ENCODE assay signal across 18 cellular contexts in genomic region chr6:44696099-44696498, GRCh38.
A peak's percentile ranks its signal among the peaks of the same experiment; 100 is the strongest.
DNase-seq lines count a peak whose midpoint lies in the region; TF ChIP-seq lines count a peak whose summit lies in the region.
"Had no signal": no experiment of that assay in that cellular context is flagged by ENCODE, and none has a peak within 500 bp of the region (broad histone marks: within the 10 kb centered on the region; RNA-seq: fewer than 3 reads in every experiment).

No MANE protein-coding gene starts in this region.

- no peaks in the 10 kb centered on the region for H3K27me3 ChIP-seq in mesenchymal stem cell (ENCODE audit: control insufficient read depth in 1 of 2, insufficient read depth in 1 of 2, low read length in 2 of 2)
- no peaks in the 10 kb centered on the region for H3K27me3 ChIP-seq in ovary
- H3K27me3 ChIP-seq: testis had no signal

- no peak overlapping the region for H4K8ac ChIP-seq in mesenchymal stem cell (ENCODE audit: low read length)

- no peak overlapping the region for H3K23ac ChIP-seq in mesenchymal stem cell (ENCODE audit: low read length in 2 of 2)

- TF ChIP-seq POLR2A in ovary (IDR thresholded peaks at IDR 0.05), result no peak

- H2BK12ac ChIP-seq in mesenchymal stem cell (ENCODE audit: low read length in 2 of 2), result no peak overlapping the region

- no peak overlapping the region for H3K4ac ChIP-seq in mesenchymal stem cell (ENCODE audit: low read depth in 1 of 2, low read length in 2 of 2)

- TF ChIP-seq CTCF in astrocyte of the spinal cord (IDR thresholded peaks at IDR 0.05; ENCODE audit: low read depth, low read length) (no peak), ovary (IDR thresholded peaks at IDR 0.05) (no peak)

- H2AK5ac ChIP-seq in mesenchymal stem cell (ENCODE audit: low read length, severe bottlenecking), result no peak overlapping the region

- H2BK5ac ChIP-seq in mesenchymal stem cell (ENCODE audit: low read depth, low read length, poor library complexity, severe bottlenecking), result no peak overlapping the region

- peak; percentile 70 for DNase-seq in AG08395 (ENCODE audit: low spot score)
- peak; percentile 39 for DNase-seq in HCEC 1CT
- DNase-seq in astrocyte of the spinal cord (ENCODE audit: low read depth, low spot score), result peak; percentile 79
- no peak for DNase-seq in mesenchymal stem cell
- DNase-seq in anterior cingulate cortex (lab: John Stamatoyannopoulos, UW), result no peak
- DNase-seq in activated CD4-positive, alpha-beta T cell treated with anti-CD3 and anti-CD28 coated beads, Interleukin-2, amount 50 U/mL, for 4 hours, result no peak
- no peak for DNase-seq in HPDE6-E6E7 (ENCODE audit: extremely low spot score)
- DNase-seq in ovary, result no peak
- DNase-seq: activated CD4-positive, alpha-beta memory T cell treated with anti-CD3 and anti-CD28 coated beads for 36 hours; DMS 273 treated with DMSO at 0.1 percent for 48 hours; erythroblast; KG1; naive thymus-derived CD4-positive, alpha-beta T cell; NCI-H1417; NCI-H2227 treated with DMSO at 0.1 percent for 48 hours; retina; stimulated activated CD4-positive, alpha-beta T cell treated with anti-CD3 and anti-CD28 coated beads, Interleukin-1b, Interleukin-23, amount 100 ng/mL, for 48 hours; testis had no signal

- no peaks in the 10 kb centered on the region for H3K36me3 ChIP-seq in mesenchymal stem cell (ENCODE audit: control insufficient read depth in 1 of 2, insufficient read depth in 2 of 2, low read depth in 1 of 2, low read length in 2 of 2)
- no peaks in the 10 kb centered on the region for H3K36me3 ChIP-seq in ovary

- H3K4me3 ChIP-seq in astrocyte of the spinal cord (ENCODE audit: low read depth, low read length) (no peak overlapping the region), mesenchymal stem cell (ENCODE audit: insufficient read depth in 1 of 2, low read depth in 1 of 2, low read length in 2 of 2) (no peak overlapping the region), ovary (no peak overlapping the region)
- H3K4me3 ChIP-seq: testis had no signal

- no peak overlapping the region for H3K14ac ChIP-seq in mesenchymal stem cell (ENCODE audit: low read length in 2 of 2)

- in situ Hi-C loops in astrocyte of the spinal cord (cut with HindIII; ENCODE audit: low sequenced_read_pairs), result no loop called here

- no peaks in the 10 kb centered on the region for H3K79me1 ChIP-seq in mesenchymal stem cell (replicated peaks; ENCODE audit: low read length, poor library complexity, severe bottlenecking)

- peak overlapping the region; percentile 16 for H3K9ac ChIP-seq in mesenchymal stem cell (ENCODE audit: low read length)

- 90% methylated on average over 1 of the region's 1 CpG for WGBS in mesenchymal stem cell
- WGBS in ovary, 3 donors, result 90 to 91% (median 90%) methylated on average over 1 of the region's 1 CpG

- intact Hi-C loops in ovary (cut with DNase I), result no loop called here

- no peak overlapping the region for H3K4me2 ChIP-seq in mesenchymal stem cell (ENCODE audit: low read length, poor library complexity, severe bottlenecking)

- H2BK120ac ChIP-seq in mesenchymal stem cell (ENCODE audit: low read depth, low read length), result no peak overlapping the region

- TF ChIP-seq EP300 in ovary (IDR thresholded peaks at IDR 0.05), result no peak

- peaks cover 11% of the 10 kb centered on the region for H3K4me1 ChIP-seq in mesenchymal stem cell (ENCODE audit: control insufficient read depth, insufficient read depth, low read depth, low read length)
- H3K4me1 ChIP-seq in ovary (ENCODE audit: insufficient read depth), result no peaks in the 10 kb centered on the region
- H3K4me1 ChIP-seq: testis had no signal

- H3K18ac ChIP-seq in mesenchymal stem cell (ENCODE audit: low read depth in 1 of 2, low read length in 2 of 2), result no peak overlapping the region

- H2BK15ac ChIP-seq in mesenchymal stem cell (ENCODE audit: low read depth, poor library complexity, severe bottlenecking), result no peak overlapping the region

- H2AFZ ChIP-seq in mesenchymal stem cell (ENCODE audit: low read depth, low read length), result no peak overlapping the region

- H3K9me3 ChIP-seq in mesenchymal stem cell (ENCODE audit: control insufficient read depth, low read length) (no peaks in the 10 kb centered on the region), ovary (no peaks in the 10 kb centered on the region)
- H3K9me3 ChIP-seq: testis had no signal

- H4K91ac ChIP-seq in mesenchymal stem cell (ENCODE audit: low read length), result no peak overlapping the region

- H3K27ac ChIP-seq in mesenchymal stem cell (ENCODE audit: low read length, poor library complexity, severe bottlenecking), result peak overlapping the region; percentile 6
- H3K27ac ChIP-seq in ovary, result no peak overlapping the region
- H3K27ac ChIP-seq: testis had no signal

Comparison
In these comparisons a context has a peak if more than half of its experiments do, and no peak if none do; other contexts are left out.
1. DNase-seq: peak in AG08395 (single experiment), HCEC 1CT (single experiment) and astrocyte of the spinal cord (single experiment); none in mesenchymal stem cell (single experiment), anterior cingulate cortex (0 of 58), activated CD4-positive, alpha-beta T cell treated with anti-CD3 and anti-CD28 coated beads, Interleukin-2, amount 50 U/mL, for 4 hours (0 of 2), HPDE6-E6E7 (single experiment) and ovary (0 of 5).